ENCODE assay signal across 1 cellular context in the genomic region with DNA sequence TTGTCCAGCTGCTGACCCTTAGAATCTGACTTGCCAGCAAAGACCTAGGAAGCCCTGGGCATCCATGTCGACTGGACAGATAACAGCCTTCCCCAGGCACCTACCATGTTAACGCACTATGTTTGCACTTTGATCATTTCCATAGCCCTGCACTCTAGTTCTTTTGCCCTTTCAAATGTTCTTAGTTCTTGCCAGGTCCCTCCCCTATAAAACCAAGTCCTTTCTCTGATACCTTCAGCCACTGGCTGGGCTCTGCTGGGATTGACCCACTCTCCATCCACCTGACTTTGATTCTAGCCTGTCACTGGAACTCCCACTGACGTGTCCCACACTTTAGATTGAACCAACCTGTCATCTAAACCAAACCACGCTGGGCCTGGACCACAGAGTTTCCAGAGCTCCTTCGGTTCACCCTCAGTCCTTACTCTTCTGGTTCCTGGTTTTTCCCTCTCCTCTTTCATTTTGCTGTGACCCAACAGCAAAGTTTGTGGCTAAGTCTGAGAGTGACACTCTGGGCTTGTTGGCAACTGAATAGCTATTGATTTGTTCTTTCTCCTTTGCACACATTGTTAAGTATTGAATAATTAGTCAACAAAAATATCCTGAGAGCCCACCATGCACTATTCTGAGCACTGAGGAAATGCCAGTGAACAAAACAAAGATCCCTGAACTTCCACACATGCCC.
TF ChIP-seq lines count a peak whose summit lies in the region.

No MANE protein-coding gene starts in this region.

TF ChIP-seq in IMR-90, 13 proteins besides CTCF, POLR2A, EP300 and RAD21:
- no peak for TF ChIP-seq SMC3 (IDR thresholded peaks at IDR 0.05; ENCODE audit: low read depth, low read length)
- TF ChIP-seq CEBPB (IDR thresholded peaks at IDR 0.05; ENCODE audit: low read depth, low read length): no peak
